Comparison of ENCODE assay signal across 8 cellular contexts in genomic region chr10:113960617-113961260, GRCh38.
DNase-seq lines count a peak whose midpoint lies in the region; ATAC-seq, FAIRE-seq and TF ChIP-seq lines count a peak whose summit lies in the region.

No MANE protein-coding gene starts in this region.

- DNase-seq in GM12891 (ENCODE audit: insufficient read length, low spot score): no peak
- peak; percentile 50 to 62 for DNase-seq in PC-9
- no peak for DNase-seq in COR-L47 (lab: John Stamatoyannopoulos, UW)
- no peak for DNase-seq in putamen (ENCODE audit: low spot score)
- DNase-seq in BE2C: no peak

- ATAC-seq in HG02798 (IDR thresholded peaks at IDR 0.05; ENCODE audit: poor library complexity, unreplicated experiment) (peak; percentile 22), gastroesophageal sphincter (no peak)

- POLR2A ChIA-PET in PC-9 (lab: Charles Lee; ENCODE audit: unreplicated experiment): no interaction called here

- WGBS in esophagus, 2 donors: 45 to 54% methylated on average over 12 of the region's 12 CpGs
- 75 to 83% methylated on average over 4 to 10 of the region's 12 CpGs for WGBS in gastroesophageal sphincter (ENCODE audit: low coverage in 1 of 2), 2 donors

- H3K4me1 ChIP-seq in PC-9 (replicated peaks; ENCODE audit: insufficient read depth) (peaks cover 17% of the 10 kb centered on the region), esophagus (ENCODE audit: control insufficient read depth in 2 of 2, insufficient read depth in 2 of 2, low read length in 1 of 2) (peaks cover 4 to 28% of the 10 kb centered on the region in 2 donors), gastroesophageal sphincter (peaks cover 0 to 27% (median 16%) of the 10 kb centered on the region in 3 donors), BE2C (no peaks in the 10 kb centered on the region)

- no peak for TF ChIP-seq EP300 in gastroesophageal sphincter (IDR thresholded peaks at IDR 0.05)

- no peaks in the 10 kb centered on the region for H3K27me3 ChIP-seq in PC-9 (ENCODE audit: insufficient read depth, low read depth)
- no peaks in the 10 kb centered on the region for H3K27me3 ChIP-seq in esophagus (ENCODE audit: control insufficient read depth in 1 of 2, insufficient read depth in 2 of 2, low read length in 2 of 2)
- H3K27me3 ChIP-seq in gastroesophageal sphincter: no peaks in the 10 kb centered on the region
- no peaks in the 10 kb centered on the region for H3K27me3 ChIP-seq in BE2C

- H3K4me2 ChIP-seq in PC-9: no peak overlapping the region

- no peak for TF ChIP-seq CTCF in PC-9 (conservative IDR thresholded peaks at IDR 0.05)
- TF ChIP-seq CTCF in gastroesophageal sphincter (IDR thresholded peaks at IDR 0.05): no peak
- no peak for TF ChIP-seq CTCF in BE2C (IDR thresholded peaks at IDR 0.05; ENCODE audit: low read depth, low read length)

- H2AFZ ChIP-seq in PC-9: no peak overlapping the region

- H3K36me3 ChIP-seq in PC-9 (ENCODE audit: low read depth) (no peaks in the 10 kb centered on the region), esophagus (ENCODE audit: control insufficient read depth in 2 of 2, insufficient read depth in 2 of 2, low read length in 1 of 2) (no peaks in the 10 kb centered on the region), gastroesophageal sphincter (no peaks in the 10 kb centered on the region), BE2C (no peaks in the 10 kb centered on the region)

- peaks cover 3% of the 10 kb centered on the region; the same call in 1 of the 2 replicates for H3F3A ChIP-seq in PC-9 (ENCODE audit: insufficient read depth, low read depth)

- no peak overlapping the region for H3K27ac ChIP-seq in PC-9
- peak overlapping the region; percentile 16 to 39 for H3K27ac ChIP-seq in esophagus (ENCODE audit: low read depth in 2 of 2, low read length in 1 of 2)
- no peak overlapping the region for H3K27ac ChIP-seq in gastroesophageal sphincter

- CTCF ChIA-PET in PC-9 (lab: Charles Lee): no interaction called here

- BruUV-seq in PC-9 (replicated peaks; lab: Mats Ljungman, UMichigan): no TSS peak

- TF ChIP-seq POLR2A in GM12891 (IDR thresholded peaks at IDR 0.05; ENCODE audit: low read depth, low read length): peak; percentile 8; the same call in 1 of the 2 replicates
- TF ChIP-seq POLR2A in gastroesophageal sphincter (IDR thresholded peaks at IDR 0.05): no peak

- intact Hi-C loops in PC-9 (cut with micrococcal nuclease; ENCODE audit: unreplicated experiment): no loop called here

- H3K79me2 ChIP-seq in PC-9 (ENCODE audit: low read depth): no peaks in the 10 kb centered on the region

- H4K20me1 ChIP-seq in PC-9 (ENCODE audit: insufficient read depth): no peaks in the 10 kb centered on the region

- FAIRE-seq in GM12891 (lab: Jason Lieb, UNC): no peak

- H3K9me2 ChIP-seq in PC-9 (ENCODE audit: insufficient read depth): no peaks in the 10 kb centered on the region

- H3K9me3 ChIP-seq in PC-9 (ENCODE audit: insufficient read depth, low read depth) (no peaks in the 10 kb centered on the region), esophagus (ENCODE audit: control insufficient read depth in 2 of 2, insufficient read depth in 1 of 2, low read depth in 1 of 2, low read length in 1 of 2) (no peaks in the 10 kb centered on the region), gastroesophageal sphincter (no peaks in the 10 kb centered on the region), BE2C (no peaks in the 10 kb centered on the region)

- H3K4me3 ChIP-seq in PC-9 (no peak overlapping the region), esophagus (ENCODE audit: low read depth in 1 of 2, low read length in 2 of 2) (no peak overlapping the region), gastroesophageal sphincter (no peak overlapping the region), BE2C (ENCODE audit: low read depth, low read length) (no peak overlapping the region)

TF ChIP-seq in GM12891, 5 proteins besides CTCF, POLR2A, EP300 and RAD21:
- TF ChIP-seq SPI1 (IDR thresholded peaks at IDR 0.05; ENCODE audit: low read depth, low read length): 0 out of 2 replicates have a peak, but pooled peaks have one; percentile 0
- no peak for TF ChIP-seq POLR2AphosphoS5 (IDR thresholded peaks at IDR 0.05; ENCODE audit: low read depth, low read length)

Comparison
In these comparisons a context has a peak if more than half of its experiments do, and no peak if none do; other contexts are left out.
1. DNase-seq: peak in PC-9 (2 of 2); none in GM12891 (single experiment), COR-L47 (single experiment), putamen (single experiment) and BE2C (single experiment).
2. H3K27ac ChIP-seq: peak in esophagus (2 of 2); none in PC-9 (single experiment) and gastroesophageal sphincter (0 of 4).